22 cellular contexts compared by ENCODE assay signal in genomic region chr2:136929531-136929930, GRCh38.
"Had no signal": no experiment of that assay in that cellular context is flagged by ENCODE, and none has a peak within 500 bp of the region (broad histone marks: within the 10 kb centered on the region; RNA-seq: fewer than 3 reads in every experiment).

No MANE protein-coding gene starts in this region.

- DNase-seq: activated B cell treated with CpG ODN at 0.5 μM for 24 hours; activated CD4-positive, alpha-beta T cell treated with anti-CD3 and anti-CD28 coated beads for 48 hours; activated CD4-positive, alpha-beta T cell treated with anti-CD3 and anti-CD28 coated beads, Interleukin-2, amount 50 U/mL, for 1 hour; activated CD4-positive, alpha-beta T cell treated with anti-CD3 and anti-CD28 coated beads, Interleukin-2, amount 50 U/mL, for 48 hours; activated CD8-positive, alpha-beta memory T cell treated with anti-CD3 and anti-CD28 coated beads for 24 hours; activated CD8-positive, alpha-beta T cell treated with anti-CD3 and anti-CD28 coated beads for 36 hours; activated effector memory CD4-positive, alpha-beta T cell treated with Interleukin-2 at 50 U/mL for 16 hours; activated gamma-delta T cell treated with Interleukin-2 at 50 U/mL for 16 hours; activated naive CD4-positive, alpha-beta T cell treated with anti-CD3 and anti-CD28 coated beads, Interleukin-2, amount 50 U/mL, for 16 hours; activated naive CD4-positive, alpha-beta T cell treated with Interleukin-2 at 50 U/mL for 16 hours; activated T-cell treated with anti-CD3 and anti-CD28 coated beads, Interleukin-2, amount 50 U/mL, for 4 hours; amniotic stem cell; anterior cingulate cortex; brain microvascular endothelial cell; dermis blood vessel endothelial cell; effector CD4-positive, alpha-beta T cell; effector memory CD8-positive, alpha-beta T cell; erythroblast; heart right ventricle; T-helper 17 cell; T1000; WERI-Rb-1 had no signal
